In genomic region chr9:113150670-113151591, GRCh38 we compare ENCODE assay signal across 8 cellular contexts. TPM values are rescaled to one million over a fixed set of nuclear protein-coding genes. Genes with fewer than 3 reads are reported as not detected.
DNase-seq lines count a peak whose midpoint lies in the region; ATAC-seq, FAIRE-seq and TF ChIP-seq lines count a peak whose summit lies in the region.

TSS of gene SLC31A2 (plus strand) at chr9:113151007. CDS start at chr9:113151075, 68 bp downstream.

- H3K4me1 Mint-ChIP-seq in WTC11 = peaks cover 11% of the 10 kb centered on the region

- WGBS in A549 (ENCODE audit: missing lambda C conversion rate) = 10% methylated on average over 49 of the region's 87 CpGs
- 1 to 2% (median 1%) methylated on average over 58 to 87 of the region's 87 CpGs for WGBS in spleen, 5 donors

- TF ChIP-seq EP300 in A549 (IDR thresholded peaks at IDR 0.05) = no peak

- H3K27ac ChIP-seq in A549 (peak within 1 kb of the TSS; percentile 62 to 86), spleen (peak within 1 kb of the TSS; percentile 62 to 96 (median 89))

- no peaks in the 10 kb centered on the region for H3K27me3 ChIP-seq in spleen (replicated peaks in 1 of 7)

- H3K9me3 ChIP-seq in A549 (no peaks in the 10 kb centered on the region), spleen (no peaks in the 10 kb centered on the region)

- ATAC-seq in A549 (peak; percentile 94 to 99), GM18519 (IDR thresholded peaks at IDR 0.05; ENCODE audit: low FRiP score, unreplicated experiment) (peak; percentile 83), HG03066 (IDR thresholded peaks at IDR 0.05; ENCODE audit: low read depth, unreplicated experiment) (peak; percentile 91), WTC11 (peak; percentile 93)

- no peaks in the 10 kb centered on the region for H3K9me3 Mint-ChIP-seq in WTC11

- H3K36me3 ChIP-seq in spleen = peaks cover 0 to 10% (median 0%) of the 10 kb centered on the region in 6 donors

- H3K4me1 ChIP-seq in A549 (0 out of 3 replicates have a peak, but pooled peaks cover 3% of the 10 kb centered on the region), spleen (peaks cover 0 to 71% (median 46%) of the 10 kb centered on the region in 6 donors)

- H3K4me2 ChIP-seq in A549 = peak within 1 kb of the TSS; percentile 79

- H3K27ac Mint-ChIP-seq in WTC11 = no peak within 1 kb of the TSS

- TF ChIP-seq POLR2A in A549 (IDR thresholded peaks at IDR 0.05; ENCODE audit: low read length) (peak; percentile 41; the same call in 1 of the 2 replicates), spleen (IDR thresholded peaks at IDR 0.05) (peak; percentile 19 to 84 (median 82))

- peak within 1 kb of the TSS; percentile 76 for H3K4me3 ChIP-seq in A549
- peak within 1 kb of the TSS; percentile 92 to 95 for H3K4me3 ChIP-seq in cardiac fibroblast (replicated peaks in 1 of 2; ENCODE audit: low read depth in 2 of 2, low read length in 2 of 2)
- H3K4me3 ChIP-seq in spleen = peak within 1 kb of the TSS; percentile 55 to 94 (median 86)

- POLR2A ChIA-PET in A549 (lab: Yijun Ruan, JAX) (interaction anchor here (0.6 to 1.6 kb wide), 5 partner anchors 8 to 561 kb away, joined by 3 to 6 read pairs (median 3); partner anchors contain the start of gene CDC26), WTC11 (lab: Charles Lee) (interaction anchor here (0.9 to 2.7 kb wide), 4 partner anchors 9 to 124 kb away, joined by 3 to 18 read pairs (median 4); partner anchors contain the start of genes CDC26, FKBP15 and SLC31A1)

- H3K4me3 Mint-ChIP-seq in WTC11 = peak within 1 kb of the TSS; percentile 72

- CTCF ChIA-PET in A549 (lab: Yijun Ruan, JAX) = interaction anchor here (0.7 to 2.9 kb wide), 12 partner anchors 8 to 123 kb away, joined by 3 to 10 read pairs (median 4); partner anchors contain the start of genes FKBP15 and SLC31A1
- CTCF ChIA-PET in WTC11 (lab: Charles Lee) = interaction anchor here (0.5 to 2.1 kb wide), 14 partner anchors 11 to 507 kb away, joined by 3 to 12 read pairs (median 4); partner anchors contain the start of genes CDC26, FKBP15, PRPF4 and SLC31A1

- H3K27me3 Mint-ChIP-seq in WTC11 (ENCODE audit: low read depth) = peaks cover 22% of the 10 kb centered on the region

- intact Hi-C loops in spleen (cut with DNase I; ENCODE audit: low total_unique reads) = no loop called here

- FAIRE-seq in A549 (lab: Jason Lieb, UNC) = no peak

- peak; percentile 49; the same call in 2 of the 3 replicates for TF ChIP-seq CTCF in A549 (IDR thresholded peaks at IDR 0.05)
- no peak for TF ChIP-seq CTCF in WTC11 (IDR thresholded peaks at IDR 0.05)
- peak; percentile 16 for TF ChIP-seq CTCF in cardiac fibroblast (IDR thresholded peaks at IDR 0.05; ENCODE audit: low read depth, low read length)
- peak in 9 of 11 experiments; percentile 6 to 63 (median 40) for TF ChIP-seq CTCF in spleen (IDR thresholded peaks at IDR 0.05 in 8 of 11, conservative IDR thresholded peaks at IDR 0.05 in 3 of 11)

- DNase-seq in A549 (ENCODE audit: low read depth in 1 of 2, low spot score in 1 of 2) (peak; percentile 87 to 88), NCI-H2171 (lab: John Stamatoyannopoulos, UW) (peak; percentile 93), WTC11 (ENCODE audit: low spot score) (peak; percentile 93), cardiac fibroblast (ENCODE audit: low read depth in 2 of 2) (peak; percentile 80 to 83), inferior parietal cortex (ENCODE audit: extremely low spot score) (peak; percentile 89), spleen (peak; percentile 99)

- TF ChIP-seq RAD21 in A549 (conservative IDR thresholded peaks at IDR 0.05 in 1 of 2, IDR thresholded peaks at IDR 0.05 in 1 of 2) = no peak; a peak in 1 of 5 replicates

- H3K36me3 Mint-ChIP-seq in WTC11 = no peaks in the 10 kb centered on the region

TF ChIP-seq in A549, 52 proteins besides CTCF, POLR2A, EP300 and RAD21 (continues in another document):
- TF ChIP-seq MAX (IDR thresholded peaks at IDR 0.05) (peak; percentile 53; the same call in 1 of the 2 replicates), HMGXB4 (CRISPR knock-in tag; IDR thresholded peaks at IDR 0.05; ENCODE audit: borderline replicate concordance) (no peak), MYC (IDR thresholded peaks at IDR 0.05; ENCODE audit: borderline replicate concordance, low read length) (0 out of 2 replicates have a peak, but pooled peaks have one; percentile 42), JUN (IDR thresholded peaks at IDR 0.05) (peak in 1 of 2 experiments; percentile 29; a peak in 1 of 5 replicates), SMC3 (IDR thresholded peaks at IDR 0.05) (peak; percentile 20; the same call in 1 of the 3 replicates), TFCP2L1 (CRISPR knock-in tag; IDR thresholded peaks at IDR 0.05) (no peak), GATA3 (IDR thresholded peaks at IDR 0.05; ENCODE audit: borderline replicate concordance) (no peak), CBX8 (IDR thresholded peaks at IDR 0.05) (no peak), JUNB (IDR thresholded peaks at IDR 0.05) (no peak), USF2 (IDR thresholded peaks at IDR 0.05) (peak; percentile 90)

TF ChIP-seq in WTC11, 78 proteins besides CTCF, POLR2A, EP300 and RAD21:
- TF ChIP-seq E2F5 (CRISPR knock-in tag; IDR thresholded peaks at IDR 0.05) = peak; percentile 69; the same call in 1 of the 2 replicates
- peak; percentile 95 for TF ChIP-seq ZNF423 (CRISPR knock-in tag; IDR thresholded peaks at IDR 0.05)
- TF ChIP-seq HMGXB4 (CRISPR knock-in tag; IDR thresholded peaks at IDR 0.05) = peak; percentile 53; the same call in 1 of the 2 replicates
- TF ChIP-seq USF1 (CRISPR knock-in tag; IDR thresholded peaks at IDR 0.05) = peak; percentile 97
- 0 out of 2 replicates have a peak, but pooled peaks have one; percentile 23 for TF ChIP-seq ETV6 (CRISPR knock-in tag; IDR thresholded peaks at IDR 0.05)
- TF ChIP-seq USF2 (CRISPR knock-in tag; IDR thresholded peaks at IDR 0.05) = peak; percentile 98
- no peak for TF ChIP-seq KAT7 (CRISPR knock-in tag; IDR thresholded peaks at IDR 0.05; ENCODE audit: borderline replicate concordance)
- peak; percentile 79 for TF ChIP-seq MAX (CRISPR knock-in tag; IDR thresholded peaks at IDR 0.05)
- no peak for TF ChIP-seq JUN (CRISPR knock-in tag; IDR thresholded peaks at IDR 0.05)
- TF ChIP-seq SP1 (CRISPR knock-in tag; conservative IDR thresholded peaks at IDR 0.05) = peak; percentile 52; the same call in 1 of the 2 replicates
- TF ChIP-seq SOX15 (CRISPR knock-in tag; IDR thresholded peaks at IDR 0.05) = no peak
- no peak for TF ChIP-seq ATF3 (CRISPR knock-in tag; conservative IDR thresholded peaks at IDR 0.05)
- TF ChIP-seq ZNF232 (CRISPR knock-in tag; IDR thresholded peaks at IDR 0.05) = 0 out of 2 replicates have a peak, but pooled peaks have one; percentile 33

RNA-seq across cellular contexts. Expression of gene SLC31A2, which starts in this region (rescaled TPM):
- polyA plus RNA-seq in A549 (2011; rRNA removed) (5.8 and 7.5 TPM in 2 replicates), A549 (2017; fragmentation: RNase III; extraction: RNeasy Plus Mini Kit Qiagen cat#74134 plus additional on column Dnase treatment) (5.0 to 5.9 TPM (median 5.4 TPM) in 3 replicates), spleen (10 to 100 TPM in 2 of 3 donors, 1 to 10 TPM in 1; 7.7 to 13.5 (median 12.4) TPM)
- 4.8 and 7.1 TPM in 2 replicates for polyA plus RNA-seq in A549 (2012; cell fraction: cytosol; rRNA removed)
- 3.8 and 5.3 TPM in 2 replicates for polyA plus RNA-seq in A549 (2012; cell fraction: nucleus; rRNA removed)
- polyA minus RNA-seq in A549 (2011; rRNA and poly(A)+ RNA removed) = 5.9 and 6.8 TPM in 2 replicates
- total RNA-seq in WTC11 (2021) (1.7 to 2.0 TPM (median 1.8 TPM) in 3 replicates), spleen (10 to 100 TPM; 30.8 to 97.3 (median 58.5) TPM)

Comparison
In these comparisons a context has a peak if more than half of its experiments do, and no peak if none do; other contexts are left out.
1. Peak in every context shown above with its lines: DNase-seq, ATAC-seq, H3K4me3 ChIP-seq and H3K27ac ChIP-seq.
2. RNA of gene SLC31A2 (total RNA-seq): 30.8 to 97.3 TPM in spleen; 1.7 to 2.0 TPM in WTC11; every median in the first group is over 10 times any median in the second.